In the genomic region with DNA sequence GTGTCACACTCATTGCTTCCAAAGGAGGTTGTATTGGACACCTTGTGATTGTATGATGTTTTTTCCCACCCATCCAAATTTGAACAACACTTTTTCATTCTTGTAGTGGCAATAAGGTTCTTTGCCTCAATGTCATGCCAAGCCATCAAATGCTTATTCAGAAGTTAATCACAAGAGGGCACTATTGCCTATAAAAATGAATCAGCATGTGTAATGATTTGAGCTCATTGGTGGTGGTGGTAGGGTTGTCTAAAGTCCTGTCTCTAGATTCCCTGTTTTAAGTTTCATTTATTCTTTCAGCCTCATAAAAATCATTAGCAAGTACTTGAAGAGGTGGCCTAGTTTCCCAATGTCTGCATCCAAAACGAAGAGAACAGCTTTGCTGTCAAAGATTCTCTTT, we compare ENCODE assay signal across 1 cellular context.
TF ChIP-seq lines count a peak whose summit lies in the region.

No MANE protein-coding gene starts in this region.

TF ChIP-seq in A549, 52 proteins besides CTCF, POLR2A, EP300 and RAD21 (continued from another document):
- TF ChIP-seq, protein P1, sequence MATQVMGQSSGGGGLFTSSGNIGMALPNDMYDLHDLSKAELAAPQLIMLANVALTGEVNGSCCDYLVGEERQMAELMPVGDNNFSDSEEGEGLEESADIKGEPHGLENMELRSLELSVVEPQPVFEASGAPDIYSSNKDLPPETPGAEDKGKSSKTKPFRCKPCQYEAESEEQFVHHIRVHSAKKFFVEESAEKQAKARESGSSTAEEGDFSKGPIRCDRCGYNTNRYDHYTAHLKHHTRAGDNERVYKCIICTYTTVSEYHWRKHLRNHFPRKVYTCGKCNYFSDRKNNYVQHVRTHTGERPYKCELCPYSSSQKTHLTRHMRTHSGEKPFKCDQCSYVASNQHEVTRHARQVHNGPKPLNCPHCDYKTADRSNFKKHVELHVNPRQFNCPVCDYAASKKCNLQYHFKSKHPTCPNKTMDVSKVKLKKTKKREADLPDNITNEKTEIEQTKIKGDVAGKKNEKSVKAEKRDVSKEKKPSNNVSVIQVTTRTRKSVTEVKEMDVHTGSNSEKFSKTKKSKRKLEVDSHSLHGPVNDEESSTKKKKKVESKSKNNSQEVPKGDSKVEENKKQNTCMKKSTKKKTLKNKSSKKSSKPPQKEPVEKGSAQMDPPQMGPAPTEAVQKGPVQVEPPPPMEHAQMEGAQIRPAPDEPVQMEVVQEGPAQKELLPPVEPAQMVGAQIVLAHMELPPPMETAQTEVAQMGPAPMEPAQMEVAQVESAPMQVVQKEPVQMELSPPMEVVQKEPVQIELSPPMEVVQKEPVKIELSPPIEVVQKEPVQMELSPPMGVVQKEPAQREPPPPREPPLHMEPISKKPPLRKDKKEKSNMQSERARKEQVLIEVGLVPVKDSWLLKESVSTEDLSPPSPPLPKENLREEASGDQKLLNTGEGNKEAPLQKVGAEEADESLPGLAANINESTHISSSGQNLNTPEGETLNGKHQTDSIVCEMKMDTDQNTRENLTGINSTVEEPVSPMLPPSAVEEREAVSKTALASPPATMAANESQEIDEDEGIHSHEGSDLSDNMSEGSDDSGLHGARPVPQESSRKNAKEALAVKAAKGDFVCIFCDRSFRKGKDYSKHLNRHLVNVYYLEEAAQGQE (IDR thresholded peaks at IDR 0.05), result no peak
- TF ChIP-seq, protein P2, sequence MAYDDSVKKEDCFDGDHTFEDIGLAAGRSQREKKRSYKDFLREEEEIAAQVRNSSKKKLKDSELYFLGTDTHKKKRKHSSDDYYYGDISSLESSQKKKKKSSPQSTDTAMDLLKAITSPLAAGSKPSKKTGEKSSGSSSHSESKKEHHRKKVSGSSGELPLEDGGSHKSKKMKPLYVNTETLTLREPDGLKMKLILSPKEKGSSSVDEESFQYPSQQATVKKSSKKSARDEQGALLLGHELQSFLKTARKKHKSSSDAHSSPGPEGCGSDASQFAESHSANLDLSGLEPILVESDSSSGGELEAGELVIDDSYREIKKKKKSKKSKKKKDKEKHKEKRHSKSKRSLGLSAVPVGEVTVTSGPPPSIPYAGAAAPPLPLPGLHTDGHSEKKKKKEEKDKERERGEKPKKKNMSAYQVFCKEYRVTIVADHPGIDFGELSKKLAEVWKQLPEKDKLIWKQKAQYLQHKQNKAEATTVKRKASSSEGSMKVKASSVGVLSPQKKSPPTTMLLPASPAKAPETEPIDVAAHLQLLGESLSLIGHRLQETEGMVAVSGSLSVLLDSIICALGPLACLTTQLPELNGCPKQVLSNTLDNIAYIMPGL (CRISPR knock-in tag; IDR thresholded peaks at IDR 0.05; ENCODE audit: borderline replicate concordance), result no peak
- TF ChIP-seq, protein P3, sequence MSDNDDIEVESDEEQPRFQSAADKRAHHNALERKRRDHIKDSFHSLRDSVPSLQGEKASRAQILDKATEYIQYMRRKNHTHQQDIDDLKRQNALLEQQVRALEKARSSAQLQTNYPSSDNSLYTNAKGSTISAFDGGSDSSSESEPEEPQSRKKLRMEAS (IDR thresholded peaks at IDR 0.05), result no peak
- TF ChIP-seq FOSL2 (IDR thresholded peaks at IDR 0.05) (no peak), FOSL2 (CRISPR knock-in tag; IDR thresholded peaks at IDR 0.05) (no peak), EHF (CRISPR knock-in tag; IDR thresholded peaks at IDR 0.05) (no peak), BHLHE40 (IDR thresholded peaks at IDR 0.05; ENCODE audit: low read depth, low read length) (no peak), CHD4 (IDR thresholded peaks at IDR 0.05; ENCODE audit: borderline replicate concordance) (no peak), JUNB (IDR thresholded peaks at IDR 0.05) (no peak), CHD2 (IDR thresholded peaks at IDR 0.05; ENCODE audit: low read length, partially characterized antibody) (no peak), MYC (IDR thresholded peaks at IDR 0.05; ENCODE audit: borderline replicate concordance, low read length) (no peak), SMC3 (IDR thresholded peaks at IDR 0.05) (no peak; the same call in 2 of the 3 replicates), HOXA7 (CRISPR knock-in tag; IDR thresholded peaks at IDR 0.05) (no peak), SREBF2 (IDR thresholded peaks at IDR 0.05) (no peak), CBX2 (IDR thresholded peaks at IDR 0.05; ENCODE audit: borderline replicate concordance, low read depth) (no peak), CEBPB (IDR thresholded peaks at IDR 0.05) (no peak), MAZ (IDR thresholded peaks at IDR 0.05; ENCODE audit: borderline replicate concordance, low read depth, low read length) (no peak)
- TF ChIP-seq, protein P4, sequence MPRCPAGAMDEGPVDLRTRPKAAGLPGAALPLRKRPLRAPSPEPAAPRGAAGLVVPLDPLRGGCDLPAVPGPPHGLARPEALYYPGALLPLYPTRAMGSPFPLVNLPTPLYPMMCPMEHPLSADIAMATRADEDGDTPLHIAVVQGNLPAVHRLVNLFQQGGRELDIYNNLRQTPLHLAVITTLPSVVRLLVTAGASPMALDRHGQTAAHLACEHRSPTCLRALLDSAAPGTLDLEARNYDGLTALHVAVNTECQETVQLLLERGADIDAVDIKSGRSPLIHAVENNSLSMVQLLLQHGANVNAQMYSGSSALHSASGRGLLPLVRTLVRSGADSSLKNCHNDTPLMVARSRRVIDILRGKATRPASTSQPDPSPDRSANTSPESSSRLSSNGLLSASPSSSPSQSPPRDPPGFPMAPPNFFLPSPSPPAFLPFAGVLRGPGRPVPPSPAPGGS (IDR thresholded peaks at IDR 0.05), result no peak
- TF ChIP-seq, protein P5, sequence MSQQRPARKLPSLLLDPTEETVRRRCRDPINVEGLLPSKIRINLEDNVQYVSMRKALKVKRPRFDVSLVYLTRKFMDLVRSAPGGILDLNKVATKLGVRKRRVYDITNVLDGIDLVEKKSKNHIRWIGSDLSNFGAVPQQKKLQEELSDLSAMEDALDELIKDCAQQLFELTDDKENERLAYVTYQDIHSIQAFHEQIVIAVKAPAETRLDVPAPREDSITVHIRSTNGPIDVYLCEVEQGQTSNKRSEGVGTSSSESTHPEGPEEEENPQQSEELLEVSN (IDR thresholded peaks at IDR 0.05; ENCODE audit: borderline replicate concordance, low read depth), result no peak
